ENCODE assay signal across 1 cellular context in the genomic region with DNA sequence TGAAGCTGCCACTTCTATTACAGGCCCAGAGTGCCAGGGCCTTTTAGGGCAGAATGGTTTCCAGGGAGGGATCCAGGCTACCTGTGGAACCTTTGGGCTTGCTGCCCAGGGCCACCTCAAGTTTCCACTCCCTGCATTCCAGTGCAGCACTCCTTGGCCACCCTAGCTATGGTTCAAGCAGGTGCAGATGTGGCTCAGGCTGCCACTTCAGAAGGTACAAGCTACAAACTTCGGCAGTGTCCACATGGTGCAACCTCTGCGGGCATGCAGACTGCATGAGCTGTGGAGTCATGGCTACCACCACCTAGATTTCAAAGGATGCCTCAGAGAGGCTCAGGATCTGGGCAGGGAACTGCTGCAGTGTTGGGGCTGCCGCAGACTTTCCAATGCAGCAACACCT.
TF ChIP-seq lines count a peak whose summit lies in the region.

No MANE protein-coding gene starts in this region.

TF ChIP-seq in A549, 52 proteins besides CTCF, POLR2A, EP300 and RAD21 (continued from another document):
- TF ChIP-seq, protein P1, sequence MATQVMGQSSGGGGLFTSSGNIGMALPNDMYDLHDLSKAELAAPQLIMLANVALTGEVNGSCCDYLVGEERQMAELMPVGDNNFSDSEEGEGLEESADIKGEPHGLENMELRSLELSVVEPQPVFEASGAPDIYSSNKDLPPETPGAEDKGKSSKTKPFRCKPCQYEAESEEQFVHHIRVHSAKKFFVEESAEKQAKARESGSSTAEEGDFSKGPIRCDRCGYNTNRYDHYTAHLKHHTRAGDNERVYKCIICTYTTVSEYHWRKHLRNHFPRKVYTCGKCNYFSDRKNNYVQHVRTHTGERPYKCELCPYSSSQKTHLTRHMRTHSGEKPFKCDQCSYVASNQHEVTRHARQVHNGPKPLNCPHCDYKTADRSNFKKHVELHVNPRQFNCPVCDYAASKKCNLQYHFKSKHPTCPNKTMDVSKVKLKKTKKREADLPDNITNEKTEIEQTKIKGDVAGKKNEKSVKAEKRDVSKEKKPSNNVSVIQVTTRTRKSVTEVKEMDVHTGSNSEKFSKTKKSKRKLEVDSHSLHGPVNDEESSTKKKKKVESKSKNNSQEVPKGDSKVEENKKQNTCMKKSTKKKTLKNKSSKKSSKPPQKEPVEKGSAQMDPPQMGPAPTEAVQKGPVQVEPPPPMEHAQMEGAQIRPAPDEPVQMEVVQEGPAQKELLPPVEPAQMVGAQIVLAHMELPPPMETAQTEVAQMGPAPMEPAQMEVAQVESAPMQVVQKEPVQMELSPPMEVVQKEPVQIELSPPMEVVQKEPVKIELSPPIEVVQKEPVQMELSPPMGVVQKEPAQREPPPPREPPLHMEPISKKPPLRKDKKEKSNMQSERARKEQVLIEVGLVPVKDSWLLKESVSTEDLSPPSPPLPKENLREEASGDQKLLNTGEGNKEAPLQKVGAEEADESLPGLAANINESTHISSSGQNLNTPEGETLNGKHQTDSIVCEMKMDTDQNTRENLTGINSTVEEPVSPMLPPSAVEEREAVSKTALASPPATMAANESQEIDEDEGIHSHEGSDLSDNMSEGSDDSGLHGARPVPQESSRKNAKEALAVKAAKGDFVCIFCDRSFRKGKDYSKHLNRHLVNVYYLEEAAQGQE (IDR thresholded peaks at IDR 0.05) = no peak
- TF ChIP-seq, protein P2, sequence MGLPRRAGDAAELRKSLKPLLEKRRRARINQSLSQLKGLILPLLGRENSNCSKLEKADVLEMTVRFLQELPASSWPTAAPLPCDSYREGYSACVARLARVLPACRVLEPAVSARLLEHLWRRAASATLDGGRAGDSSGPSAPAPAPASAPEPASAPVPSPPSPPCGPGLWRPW (IDR thresholded peaks at IDR 0.05) = no peak
- TF ChIP-seq ZSCAN20 (CRISPR knock-in tag; IDR thresholded peaks at IDR 0.05) (no peak), SREBF2 (IDR thresholded peaks at IDR 0.05) (no peak), CBX8 (IDR thresholded peaks at IDR 0.05) (no peak), ZFP36 (IDR thresholded peaks at IDR 0.05; ENCODE audit: borderline replicate concordance, partially characterized antibody) (no peak)
- TF ChIP-seq, protein P3, sequence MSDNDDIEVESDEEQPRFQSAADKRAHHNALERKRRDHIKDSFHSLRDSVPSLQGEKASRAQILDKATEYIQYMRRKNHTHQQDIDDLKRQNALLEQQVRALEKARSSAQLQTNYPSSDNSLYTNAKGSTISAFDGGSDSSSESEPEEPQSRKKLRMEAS (IDR thresholded peaks at IDR 0.05) = no peak
- TF ChIP-seq, protein P4, sequence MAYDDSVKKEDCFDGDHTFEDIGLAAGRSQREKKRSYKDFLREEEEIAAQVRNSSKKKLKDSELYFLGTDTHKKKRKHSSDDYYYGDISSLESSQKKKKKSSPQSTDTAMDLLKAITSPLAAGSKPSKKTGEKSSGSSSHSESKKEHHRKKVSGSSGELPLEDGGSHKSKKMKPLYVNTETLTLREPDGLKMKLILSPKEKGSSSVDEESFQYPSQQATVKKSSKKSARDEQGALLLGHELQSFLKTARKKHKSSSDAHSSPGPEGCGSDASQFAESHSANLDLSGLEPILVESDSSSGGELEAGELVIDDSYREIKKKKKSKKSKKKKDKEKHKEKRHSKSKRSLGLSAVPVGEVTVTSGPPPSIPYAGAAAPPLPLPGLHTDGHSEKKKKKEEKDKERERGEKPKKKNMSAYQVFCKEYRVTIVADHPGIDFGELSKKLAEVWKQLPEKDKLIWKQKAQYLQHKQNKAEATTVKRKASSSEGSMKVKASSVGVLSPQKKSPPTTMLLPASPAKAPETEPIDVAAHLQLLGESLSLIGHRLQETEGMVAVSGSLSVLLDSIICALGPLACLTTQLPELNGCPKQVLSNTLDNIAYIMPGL (CRISPR knock-in tag; IDR thresholded peaks at IDR 0.05; ENCODE audit: borderline replicate concordance) = no peak
TF ChIP-seq in A549: peak in this region for 0.
